ENCODE assay signal across 12 cellular contexts in the genomic region with DNA sequence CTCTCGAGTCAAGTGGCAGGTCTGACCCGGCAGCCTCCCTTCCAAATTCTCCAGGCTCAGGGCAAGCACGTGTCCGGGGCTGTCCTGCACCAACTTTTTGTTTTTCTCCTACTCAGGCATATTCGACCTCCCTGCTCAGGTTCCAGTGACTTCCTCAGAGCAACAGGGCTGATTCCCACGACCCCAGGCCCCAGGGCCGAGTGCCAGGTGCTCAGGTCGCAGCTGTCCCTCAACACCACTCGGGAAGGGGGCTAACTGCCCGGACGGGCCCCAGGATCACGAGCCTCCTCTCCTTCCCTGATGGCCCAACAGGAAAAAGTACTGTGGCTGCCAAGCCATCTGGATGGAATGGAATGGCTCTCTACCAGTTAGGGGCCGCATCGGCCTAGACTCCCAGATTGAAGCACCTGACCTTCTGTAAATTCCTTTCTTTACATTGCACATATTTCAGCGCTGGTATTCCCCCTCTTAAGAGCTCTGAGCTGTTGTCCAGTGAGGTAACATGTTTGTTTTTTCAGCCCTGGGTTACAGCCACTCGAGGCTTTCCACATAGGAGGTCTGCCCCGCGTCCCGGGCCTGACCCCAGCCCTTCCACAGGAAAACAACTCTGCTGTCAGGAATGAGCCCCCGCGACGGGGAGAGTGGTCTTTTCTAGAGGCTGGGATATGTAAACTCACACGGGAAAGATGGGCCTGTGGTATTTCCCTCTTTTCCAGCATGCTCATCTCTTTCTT. TPM values are rescaled to one million over a fixed set of nuclear protein-coding genes. Genes with fewer than 3 reads are reported as not detected.
DNase-seq lines count a peak whose midpoint lies in the region; TF ChIP-seq lines count a peak whose summit lies in the region.
"Had no signal": no experiment of that assay in that cellular context is flagged by ENCODE, and none has a peak within 500 bp of the region (broad histone marks: within the 10 kb centered on the region; RNA-seq: fewer than 3 reads in every experiment).

No MANE protein-coding gene starts in this region.

- H3K36me3 ChIP-seq in cardiac muscle cell (no peaks in the 10 kb centered on the region), uterus (no peaks in the 10 kb centered on the region)
- no peaks in the 10 kb centered on the region for H3K36me3 ChIP-seq in CD8-positive, alpha-beta memory T cell (ENCODE audit: insufficient read depth, low read length)

- H3K4me3 ChIP-seq in cardiac muscle cell (no peak overlapping the region), uterus (no peak overlapping the region)
- H3K4me3 ChIP-seq in CD8-positive, alpha-beta memory T cell (ENCODE audit: low read length): no peak overlapping the region

- H3K4me3 Mint-ChIP-seq in CD8-positive, alpha-beta memory T cell: no peak overlapping the region
- H3K4me3 Mint-ChIP-seq: activated T-cell treated with anti-CD3 and anti-CD28 coated beads, Interleukin-2, amount 50 U/mL, for 4 hours had no signal

- H3K9me3 ChIP-seq in cardiac muscle cell (ENCODE audit: low read depth) (no peaks in the 10 kb centered on the region), uterus (no peaks in the 10 kb centered on the region)
- no peaks in the 10 kb centered on the region for H3K9me3 ChIP-seq in CD8-positive, alpha-beta memory T cell (ENCODE audit: low read length)

- H3K9me3 Mint-ChIP-seq in CD8-positive, alpha-beta memory T cell: no peaks in the 10 kb centered on the region
- H3K9me3 Mint-ChIP-seq: activated T-cell treated with anti-CD3 and anti-CD28 coated beads, Interleukin-2, amount 50 U/mL, for 4 hours had no signal

- H3K4me1 ChIP-seq in cardiac muscle cell (ENCODE audit: low read depth) (peaks cover 52% of the 10 kb centered on the region), uterus (peaks cover 0 to 8% of the 10 kb centered on the region in 2 donors)
- no peaks in the 10 kb centered on the region for H3K4me1 ChIP-seq in CD8-positive, alpha-beta memory T cell (ENCODE audit: insufficient read depth, low read length)

- no peak for TF ChIP-seq POLR2A in uterus (IDR thresholded peaks at IDR 0.05)

- peaks cover 7 to 39% of the 10 kb centered on the region in 2 donors for H3K27me3 Mint-ChIP-seq in CD8-positive, alpha-beta memory T cell

- no peaks in the 10 kb centered on the region for H3K36me3 Mint-ChIP-seq in CD8-positive, alpha-beta memory T cell

- peaks cover 0 to 1% (median 0%) of the 10 kb centered on the region in 3 donors for H3K4me1 Mint-ChIP-seq in CD8-positive, alpha-beta memory T cell

- H3K27ac Mint-ChIP-seq in CD8-positive, alpha-beta memory T cell: no peak overlapping the region

- H3K27me3 ChIP-seq in cardiac muscle cell: no peaks in the 10 kb centered on the region
- no peaks in the 10 kb centered on the region for H3K27me3 ChIP-seq in uterus
- H3K27me3 ChIP-seq in CD8-positive, alpha-beta memory T cell (ENCODE audit: insufficient read depth, low read length, poor library complexity, severe bottlenecking): peaks cover 14% of the 10 kb centered on the region

- intact Hi-C loops in cardiac septum (cut with DNase I): no loop called here
- intact Hi-C loops in uterus (cut with DNase I; ENCODE audit: low total_unique reads): no loop called here

- POLR2A ChIA-PET in CD8-positive, alpha-beta memory T cell (lab: Charles Lee): no interaction called here

- DNase-seq in cardiac muscle cell (ENCODE audit: low read depth in 1 of 2, low spot score in 1 of 2) (peak; percentile 37 to 70), cardiac septum (ENCODE audit: low spot score) (no peak), epithelial cell of prostate (ENCODE audit: low read depth, low spot score) (no peak), mucosa of gallbladder (ENCODE audit: low spot score) (peak; percentile 26), uterus (peak; percentile 48 to 53), NCI-H2081 (lab: John Stamatoyannopoulos, UW) (no peak), COR-L47 (lab: John Stamatoyannopoulos, UW) (no peak)
- DNase-seq in CD8-positive, alpha-beta memory T cell: no peak
- DNase-seq: activated T-cell treated with anti-CD3 and anti-CD28 coated beads, Interleukin-2, amount 50 U/mL, for 4 hours; midbrain; NCI-H69; T-helper 2 cell had no signal

- H3K27ac ChIP-seq in cardiac muscle cell (peak overlapping the region; percentile 99), epithelial cell of prostate (peak overlapping the region; percentile 22), uterus (peak overlapping the region; percentile 69 to 77)
- H3K27ac ChIP-seq in CD8-positive, alpha-beta memory T cell (ENCODE audit: low read depth, low read length): no peak overlapping the region

- TF ChIP-seq CTCF in cardiac muscle cell (IDR thresholded peaks at IDR 0.05; ENCODE audit: low read depth, low read length) (no peak), uterus (IDR thresholded peaks at IDR 0.05) (no peak)

- CTCF ChIA-PET in CD8-positive, alpha-beta memory T cell (lab: Charles Lee): no interaction called here

RNA-seq across cellular contexts. Expression of a gene that starts 25.0 kb away (rescaled TPM):
- total RNA-seq in cardiac muscle cell (107 and 122 TPM in 2 replicates), cardiac septum (14.3 TPM), mucosa of gallbladder (46.0 TPM), uterus (10 to 100 TPM in 3 of 4 donors, 1 to 10 TPM in 1; 6.5 to 99.0 (median 49.9) TPM)
- polyA plus RNA-seq in cardiac muscle cell: 120 and 128 TPM in 2 replicates
- under 1 TPM; 0.31 to 0.42 TPM for total RNA-seq in CD8-positive, alpha-beta memory T cell
- 0.08 TPM for polyA plus RNA-seq in CD8-positive, alpha-beta memory T cell

RNA-seq across cellular contexts. Expression of a gene that starts 42.3 kb away (rescaled TPM):
- total RNA-seq in cardiac muscle cell (26.8 and 28.4 TPM in 2 replicates), cardiac septum (17.8 TPM), mucosa of gallbladder (9.1 TPM), uterus (10 to 100 TPM in 2 of 4 donors, 1 to 10 TPM in 2; 5.1 to 17.1 (median 10.8) TPM)
- polyA plus RNA-seq in cardiac muscle cell: 33.1 and 34.7 TPM in 2 replicates
- 10 to 100 TPM; 19.9 to 21.5 TPM for total RNA-seq in CD8-positive, alpha-beta memory T cell
- polyA plus RNA-seq in CD8-positive, alpha-beta memory T cell: 29.2 TPM

Comparison
In these comparisons a context has a peak if more than half of its experiments do, and no peak if none do; other contexts are left out.
1. DNase-seq: peak in cardiac muscle cell (2 of 2), mucosa of gallbladder (single experiment) and uterus (2 of 2); none in cardiac septum (single experiment), epithelial cell of prostate (single experiment), NCI-H2081 (0 of 2), COR-L47 (single experiment) and CD8-positive, alpha-beta memory T cell (0 of 5).
2. RNA of a gene that starts 25.0 kb away (total RNA-seq): 107 to 122 TPM in cardiac muscle cell, 6.5 to 99.0 TPM in uterus, 46.0 TPM in mucosa of gallbladder (single experiment) and 14.3 TPM in cardiac septum (single experiment); 0.31 to 0.42 TPM in CD8-positive, alpha-beta memory T cell; every median in the first group is over 4 times any median in the second.